8 cellular contexts compared by ENCODE assay signal in genomic region chr2:231452799-231453508, GRCh38. TPM values are rescaled to one million over a fixed set of nuclear protein-coding genes. Genes with fewer than 3 reads are reported as not detected.
DNase-seq lines count a peak whose midpoint lies in the region; ATAC-seq and TF ChIP-seq lines count a peak whose summit lies in the region.

No MANE protein-coding gene starts in this region.

- peaks cover 0 to 4% (median 0%) of the 10 kb centered on the region in 8 donors for H3K9me3 Mint-ChIP-seq in CD4-positive, alpha-beta memory T cell
- H3K9me3 Mint-ChIP-seq in activated CD8-positive, alpha-beta memory T cell treated with anti-CD3 and anti-CD28 coated beads, Interleukin-2, amount 10 ng/mL, durations not matched to agents 7 days and 5 days (ENCODE audit: low read depth): no peaks in the 10 kb centered on the region

- no peak for ATAC-seq in activated CD8-positive, alpha-beta memory T cell treated with anti-CD3 and anti-CD28 coated beads, Interleukin-2, amount 10 ng/mL, durations not matched to agents 7 days and 5 days
- ATAC-seq in HG03039 (IDR thresholded peaks at IDR 0.05; ENCODE audit: unreplicated experiment): no peak

- H3K36me3 Mint-ChIP-seq in CD4-positive, alpha-beta memory T cell: peaks cover 34 to 56% of the 10 kb centered on the region in 2 donors
- H3K36me3 Mint-ChIP-seq in activated CD8-positive, alpha-beta memory T cell treated with anti-CD3 and anti-CD28 coated beads, Interleukin-2, amount 10 ng/mL, durations not matched to agents 7 days and 5 days: peaks cover 51% of the 10 kb centered on the region

- DNase-seq in CD4-positive, alpha-beta memory T cell: peak in 1 of 5 donors; percentile 15
- peak; percentile 43 for DNase-seq in HT-29 (ENCODE audit: low spot score)
- DNase-seq in activated CD8-positive, alpha-beta memory T cell treated with anti-CD3 and anti-CD28 coated beads, Interleukin-2, amount 10 ng/mL, durations not matched to agents 7 days and 5 days: no peak
- DNase-seq in kidney tubule cell (ENCODE audit: low spot score): peak; percentile 22
- no peak for DNase-seq in hippocampal formation (lab: John Stamatoyannopoulos, UW)
- no peak for DNase-seq in prostate gland (ENCODE audit: low spot score)
- DNase-seq in NCI-H1048 (lab: John Stamatoyannopoulos, UW): no peak

- H3K27me3 ChIP-seq in CD4-positive, alpha-beta memory T cell (ENCODE audit: insufficient read depth, low read length): no peaks in the 10 kb centered on the region
- H3K27me3 ChIP-seq in prostate gland (replicated peaks; ENCODE audit: insufficient read depth): no peaks in the 10 kb centered on the region

- H3K4me3 Mint-ChIP-seq in CD4-positive, alpha-beta memory T cell: no peak overlapping the region
- H3K4me3 Mint-ChIP-seq in activated CD8-positive, alpha-beta memory T cell treated with anti-CD3 and anti-CD28 coated beads, Interleukin-2, amount 10 ng/mL, durations not matched to agents 7 days and 5 days: no peak overlapping the region

- POLR2A ChIA-PET in CD4-positive, alpha-beta memory T cell (lab: Charles Lee; ENCODE audit: partially characterized antibody): interaction anchor here (0.7 to 7.4 kb wide), 4 partner anchors 11 to 396 kb away, joined by 3 to 99 read pairs (median 13); partner anchors contain the start of gene NCL

- H3K9me3 ChIP-seq in CD4-positive, alpha-beta memory T cell (ENCODE audit: control insufficient read depth in 1 of 2, low read length in 2 of 2): no peaks in the 10 kb centered on the region
- no peaks in the 10 kb centered on the region for H3K9me3 ChIP-seq in prostate gland

- H3K27ac Mint-ChIP-seq in CD4-positive, alpha-beta memory T cell: peak overlapping the region in 6 of 7 donors; percentile 49 to 86 (median 68)
- peak overlapping the region; percentile 59 for H3K27ac Mint-ChIP-seq in activated CD8-positive, alpha-beta memory T cell treated with anti-CD3 and anti-CD28 coated beads, Interleukin-2, amount 10 ng/mL, durations not matched to agents 7 days and 5 days

- intact Hi-C loops in CD4-positive, alpha-beta memory T cell (cut with micrococcal nuclease): loop anchor here (1.0 to 5.0 kb wide), 5 partner anchors 11 to 631 kb away; partner anchors contain the start of gene NCL
- intact Hi-C loops in prostate gland (cut with DNase I): loop anchor here (5.0 kb wide), 2 partner anchors 226 to 351 kb away; no protein-coding TSS in a partner anchor

- 67% methylated on average over 10 of the region's 10 CpGs for WGBS in prostate gland

- no peak overlapping the region for H3K27ac ChIP-seq in CD4-positive, alpha-beta memory T cell (ENCODE audit: low read depth, low read length)
- no peak overlapping the region for H3K27ac ChIP-seq in prostate gland

- no peak for TF ChIP-seq POLR2A in prostate gland (IDR thresholded peaks at IDR 0.05)

- TF ChIP-seq CTCF in prostate gland (IDR thresholded peaks at IDR 0.05): no peak

- H3K4me1 ChIP-seq in CD4-positive, alpha-beta memory T cell (ENCODE audit: insufficient read depth, low read length): no peaks in the 10 kb centered on the region
- no peaks in the 10 kb centered on the region for H3K4me1 ChIP-seq in prostate gland (replicated peaks)

- H3K4me1 Mint-ChIP-seq in CD4-positive, alpha-beta memory T cell: peaks cover 2 to 17% (median 10%) of the 10 kb centered on the region in 4 donors
- peaks cover 14% of the 10 kb centered on the region for H3K4me1 Mint-ChIP-seq in activated CD8-positive, alpha-beta memory T cell treated with anti-CD3 and anti-CD28 coated beads, Interleukin-2, amount 10 ng/mL, durations not matched to agents 7 days and 5 days

- no peaks in the 10 kb centered on the region for H3K27me3 Mint-ChIP-seq in CD4-positive, alpha-beta memory T cell
- no peaks in the 10 kb centered on the region for H3K27me3 Mint-ChIP-seq in activated CD8-positive, alpha-beta memory T cell treated with anti-CD3 and anti-CD28 coated beads, Interleukin-2, amount 10 ng/mL, durations not matched to agents 7 days and 5 days

- no peak overlapping the region for H3K4me3 ChIP-seq in CD4-positive, alpha-beta memory T cell (ENCODE audit: low read length in 2 of 2)
- H3K4me3 ChIP-seq in prostate gland: no peak overlapping the region

- peaks cover 54% of the 10 kb centered on the region for H3K36me3 ChIP-seq in CD4-positive, alpha-beta memory T cell (ENCODE audit: insufficient read depth, low read length)
- H3K36me3 ChIP-seq in prostate gland: peaks cover 12 to 27% of the 10 kb centered on the region in 2 donors

- CTCF ChIA-PET in CD4-positive, alpha-beta memory T cell (lab: Charles Lee; ENCODE audit: partially characterized antibody): interaction anchor here (0.6 to 5.4 kb wide), 12 partner anchors 9 to 364 kb away, joined by 3 to 64 read pairs (median 6); partner anchors contain the start of gene NCL
- CTCF ChIA-PET in activated CD8-positive, alpha-beta memory T cell treated with anti-CD3 and anti-CD28 coated beads, Interleukin-2, amount 10 ng/mL, durations not matched to agents 7 days and 5 days (lab: Charles Lee): interaction anchor here (0.7 to 5.4 kb wide), 16 partner anchors 10 to 400 kb away, joined by 3 to 50 read pairs (median 10); partner anchors contain the start of gene NCL

RNA-seq across cellular contexts. Expression of gene NCL, which starts 11.3 kb away (rescaled TPM):
- total RNA-seq in CD4-positive, alpha-beta memory T cell: 100 to 1,000 TPM; 380 to 390 TPM
- polyA plus RNA-seq in CD4-positive, alpha-beta memory T cell: 100 to 1,000 TPM; 150 to 593 TPM
- total RNA-seq in HT-29 (2014; rRNA removed; shearing (Covaris generic)): 227 and 245 TPM in 2 replicates
- total RNA-seq in activated CD8-positive, alpha-beta memory T cell treated with anti-CD3 and anti-CD28 coated beads, Interleukin-2, amount 10 ng/mL, durations not matched to agents 7 days and 5 days: 100 to 1,000 TPM; 634 to 820 TPM
- 100 to 1,000 TPM in 1 of 2 donors, 10 to 100 TPM in 1; 92.0 to 160 TPM for total RNA-seq in prostate gland

RNA-seq across cellular contexts. Expression of gene B3GNT7, which starts 57.4 kb away (rescaled TPM):
- not detected for total RNA-seq in CD4-positive, alpha-beta memory T cell
- not detected for polyA plus RNA-seq in CD4-positive, alpha-beta memory T cell
- 3.2 and 3.6 TPM in 2 replicates for total RNA-seq in HT-29 (2014; rRNA removed; shearing (Covaris generic))
- under 1 TPM; 0.47 to 0.49 TPM for total RNA-seq in activated CD8-positive, alpha-beta memory T cell treated with anti-CD3 and anti-CD28 coated beads, Interleukin-2, amount 10 ng/mL, durations not matched to agents 7 days and 5 days
- total RNA-seq in prostate gland: 1 to 10 TPM; 2.1 to 7.4 TPM

Comparison
In these comparisons a context has a peak if more than half of its experiments do, and no peak if none do; other contexts are left out.
1. DNase-seq: peak in HT-29 (single experiment) and kidney tubule cell (single experiment); none in activated CD8-positive, alpha-beta memory T cell treated with anti-CD3 and anti-CD28 coated beads, Interleukin-2, amount 10 ng/mL, durations not matched to agents 7 days and 5 days (single experiment), hippocampal formation (0 of 2), prostate gland (single experiment) and NCI-H1048 (single experiment).